In genomic region chr12:122974274-122974891, GRCh38 we compare ENCODE assay signal across 8 cellular contexts. TPM values are rescaled to one million over a fixed set of nuclear protein-coding genes. Genes with fewer than 3 reads are reported as not detected.
A peak's percentile ranks its signal among the peaks of the same experiment; 100 is the strongest.
DNase-seq lines count a peak whose midpoint lies in the region; ATAC-seq and TF ChIP-seq lines count a peak whose summit lies in the region.

No MANE protein-coding gene starts in this region.

- H3K9me3 ChIP-seq in Loucy (ENCODE audit: insufficient read depth, low read depth, low read length) (no peaks in the 10 kb centered on the region), RWPE2 (ENCODE audit: severe bottlenecking) (no peaks in the 10 kb centered on the region)

- H3K4me3 Mint-ChIP-seq in natural killer cell: peak overlapping the region; percentile 95

- peak overlapping the region; percentile 99 for H3K9ac ChIP-seq in Loucy (ENCODE audit: low read depth, low read length, poor library complexity, severe bottlenecking)

- peak overlapping the region; percentile 100 for H2AFZ ChIP-seq in Loucy (ENCODE audit: low read length)

- peak overlapping the region; percentile 77 for H3K27ac ChIP-seq in RWPE2 (ENCODE audit: poor library complexity, severe bottlenecking)

- H3K27me3 Mint-ChIP-seq in natural killer cell (ENCODE audit: low read depth in 2 of 2): no peaks in the 10 kb centered on the region

- TF ChIP-seq CTCF in Loucy (conservative IDR thresholded peaks at IDR 0.05; ENCODE audit: low read length) (no peak), RWPE2 (IDR thresholded peaks at IDR 0.05; ENCODE audit: poor library complexity, severe bottlenecking) (no peak), fibroblast of pulmonary artery (IDR thresholded peaks at IDR 0.05; ENCODE audit: low read length, missing control alignments) (no peak), natural killer cell (IDR thresholded peaks at IDR 0.05) (no peak)

- peak; percentile 81 for ATAC-seq in RWPE2 (ENCODE audit: low read depth)
- peak; percentile 82 to 94 (median 86) for ATAC-seq in natural killer cell

- H3K36me3 Mint-ChIP-seq in natural killer cell: no peaks in the 10 kb centered on the region

- H3K4me2 ChIP-seq in Loucy (ENCODE audit: low read depth, low read length, poor library complexity, severe bottlenecking): peak overlapping the region; percentile 96

- H3F3A ChIP-seq in Loucy (ENCODE audit: low read depth): no peaks in the 10 kb centered on the region

- H3K27me3 ChIP-seq in H7 (ENCODE audit: control insufficient read depth, insufficient read depth, low read length): no peaks in the 10 kb centered on the region
- no peaks in the 10 kb centered on the region for H3K27me3 ChIP-seq in Loucy (ENCODE audit: insufficient read depth, low read length, poor library complexity, severe bottlenecking)
- no peaks in the 10 kb centered on the region for H3K27me3 ChIP-seq in RWPE2 (ENCODE audit: insufficient read depth, poor library complexity, severe bottlenecking)

- H3K9me2 ChIP-seq in Loucy (replicated peaks; ENCODE audit: low read depth, low read length): no peaks in the 10 kb centered on the region

- H3K36me3 ChIP-seq in H7 (replicated peaks; ENCODE audit: control insufficient read depth, insufficient read depth, low read length): no peaks in the 10 kb centered on the region
- no peaks in the 10 kb centered on the region for H3K36me3 ChIP-seq in Loucy (ENCODE audit: insufficient read depth, low read length)
- peaks cover 8% of the 10 kb centered on the region; the same call in 1 of the 2 replicates for H3K36me3 ChIP-seq in RWPE2 (ENCODE audit: low read depth)

- peaks cover 4 to 23% of the 10 kb centered on the region in 2 donors for H3K4me1 Mint-ChIP-seq in natural killer cell

- H3K4me3 ChIP-seq in H7 (ENCODE audit: insufficient read depth, low read depth, low read length) (peak overlapping the region; percentile 95), Loucy (ENCODE audit: low read length, poor library complexity, severe bottlenecking) (peak overlapping the region; percentile 98), RWPE2 (ENCODE audit: severe bottlenecking) (peak overlapping the region; percentile 75), fibroblast of pulmonary artery (replicated peaks; ENCODE audit: low read depth, low read length) (peak overlapping the region; percentile 81)

- peak overlapping the region; percentile 97 for H3K27ac Mint-ChIP-seq in natural killer cell

- intact Hi-C loops in natural killer cell (cut with micrococcal nuclease): loop anchor here (2.0 kb wide), 1 partner anchor 258 kb away; the partner anchor contains the start of genes MPHOSPH9 and MTRFR

- H3K9me3 Mint-ChIP-seq in natural killer cell: no peaks in the 10 kb centered on the region

- H4K20me1 ChIP-seq in Loucy (ENCODE audit: insufficient read depth, low read length, poor library complexity, severe bottlenecking): no peaks in the 10 kb centered on the region

- H3K4me1 ChIP-seq in Loucy (ENCODE audit: insufficient read depth, low read length, poor library complexity, severe bottlenecking): peaks cover 15% of the 10 kb centered on the region
- H3K4me1 ChIP-seq in RWPE2 (ENCODE audit: insufficient read depth, poor library complexity, severe bottlenecking): no peaks in the 10 kb centered on the region

- DNase-seq in ELR (ENCODE audit: low read depth) (peak; percentile 99), H7 (peak; percentile 97), RWPE2 (ENCODE audit: low spot score) (peak; percentile 96), fibroblast of pulmonary artery (ENCODE audit: low read depth) (peak; percentile 99), natural killer cell (peak; percentile 97)
- peak; percentile 99 for DNase-seq in activated effector memory CD4-positive, alpha-beta T cell treated with Interleukin-2 at 50 U/mL for 16 hours
- DNase-seq in stimulated activated naive CD4-positive, alpha-beta T cell (lab: John Stamatoyannopoulos, UW): peak; percentile 96 to 98 (median 97)

- H3K79me2 ChIP-seq in Loucy (ENCODE audit: insufficient read depth, low read length): peaks cover 41% of the 10 kb centered on the region

RNA-seq across cellular contexts. Expression of gene OGFOD2, which starts 0.7 kb away (rescaled TPM):
- total RNA-seq in H7 (2014; rRNA removed; shearing (Covaris generic)): 17.8 and 23.4 TPM in 2 replicates
- total RNA-seq in natural killer cell: 10 to 100 TPM; 16.6 to 23.7 (median 20.7) TPM

RNA-seq across cellular contexts. Expression of gene ARL6IP4, which starts 6.1 kb away (rescaled TPM):
- 203 and 220 TPM in 2 replicates for total RNA-seq in H7 (2014; rRNA removed; shearing (Covaris generic))
- total RNA-seq in natural killer cell: 100 to 1,000 TPM in 2 of 3 donors, 10 to 100 TPM in 1; 97.2 to 136 (median 116) TPM

RNA-seq across cellular contexts. Expression of gene ABCB9, which starts 8.1 kb away (rescaled TPM):
- 1.7 and 3.0 TPM in 2 replicates for total RNA-seq in H7 (2014; rRNA removed; shearing (Covaris generic))
- total RNA-seq in natural killer cell: 1 to 10 TPM; 2.4 to 4.0 (median 3.3) TPM

Comparison
In these comparisons a context has a peak if more than half of its experiments do, and no peak if none do; other contexts are left out.
1. Peak in every context shown above with its lines: DNase-seq, ATAC-seq, H3K4me3 ChIP-seq and H3K27ac ChIP-seq.